ENCODE assay signal across 1 cellular context in genomic region chr17:60390881-60391418, GRCh38.
A peak's percentile ranks its signal among the peaks of the same experiment; 100 is the strongest.
TF ChIP-seq lines count a peak whose summit lies in the region.

No MANE protein-coding gene starts in this region.

TF ChIP-seq in K562, 482 proteins besides CTCF, POLR2A, EP300 and RAD21 (continued from another document):
- TF ChIP-seq, protein P1, sequence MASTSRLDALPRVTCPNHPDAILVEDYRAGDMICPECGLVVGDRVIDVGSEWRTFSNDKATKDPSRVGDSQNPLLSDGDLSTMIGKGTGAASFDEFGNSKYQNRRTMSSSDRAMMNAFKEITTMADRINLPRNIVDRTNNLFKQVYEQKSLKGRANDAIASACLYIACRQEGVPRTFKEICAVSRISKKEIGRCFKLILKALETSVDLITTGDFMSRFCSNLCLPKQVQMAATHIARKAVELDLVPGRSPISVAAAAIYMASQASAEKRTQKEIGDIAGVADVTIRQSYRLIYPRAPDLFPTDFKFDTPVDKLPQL (IDR thresholded peaks at IDR 0.05; ENCODE audit: extremely low read depth, insufficient read length), result no peak
- TF ChIP-seq JUND (IDR thresholded peaks at IDR 0.05; ENCODE audit: borderline replicate concordance, low read depth, low read length), result no peak
- TF ChIP-seq JUND (tag; IDR thresholded peaks at IDR 0.05; ENCODE audit: borderline replicate concordance, low read depth, low read length), result no peak
- TF ChIP-seq, protein P2, sequence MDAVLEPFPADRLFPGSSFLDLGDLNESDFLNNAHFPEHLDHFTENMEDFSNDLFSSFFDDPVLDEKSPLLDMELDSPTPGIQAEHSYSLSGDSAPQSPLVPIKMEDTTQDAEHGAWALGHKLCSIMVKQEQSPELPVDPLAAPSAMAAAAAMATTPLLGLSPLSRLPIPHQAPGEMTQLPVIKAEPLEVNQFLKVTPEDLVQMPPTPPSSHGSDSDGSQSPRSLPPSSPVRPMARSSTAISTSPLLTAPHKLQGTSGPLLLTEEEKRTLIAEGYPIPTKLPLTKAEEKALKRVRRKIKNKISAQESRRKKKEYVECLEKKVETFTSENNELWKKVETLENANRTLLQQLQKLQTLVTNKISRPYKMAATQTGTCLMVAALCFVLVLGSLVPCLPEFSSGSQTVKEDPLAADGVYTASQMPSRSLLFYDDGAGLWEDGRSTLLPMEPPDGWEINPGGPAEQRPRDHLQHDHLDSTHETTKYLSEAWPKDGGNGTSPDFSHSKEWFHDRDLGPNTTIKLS (IDR thresholded peaks at IDR 0.05; ENCODE audit: borderline replicate concordance, low read depth), result 0 out of 2 replicates have a peak, but pooled peaks have one; percentile 27
- no peak for TF ChIP-seq ILF3 (IDR thresholded peaks at IDR 0.05; ENCODE audit: borderline replicate concordance)
- no peak for TF ChIP-seq ATF4 (CRISPR knock-in tag; IDR thresholded peaks at IDR 0.05)
- peak; percentile 10; the same call in 1 of the 2 replicates for TF ChIP-seq SIN3B (IDR thresholded peaks at IDR 0.05; ENCODE audit: low read depth)
- peak; percentile 26; the same call in 1 of the 2 replicates for TF ChIP-seq CTBP1 (IDR thresholded peaks at IDR 0.05; ENCODE audit: borderline replicate concordance)
- peak in 1 of 2 experiments; percentile 44; a peak in 1 of 4 replicates for TF ChIP-seq MLX (CRISPR knock-in tag; conservative IDR thresholded peaks at IDR 0.05)
- TF ChIP-seq ZNF354B (CRISPR knock-in tag; IDR thresholded peaks at IDR 0.05), result no peak
- no peak for TF ChIP-seq ESRRA (IDR thresholded peaks at IDR 0.05; ENCODE audit: borderline replicate concordance, low read depth)
- 0 out of 2 replicates have a peak, but pooled peaks have one; percentile 40 for TF ChIP-seq ZNF592 (IDR thresholded peaks at IDR 0.05)
- TF ChIP-seq ZNF780A (CRISPR knock-in tag; IDR thresholded peaks at IDR 0.05), result no peak
- peak in 1 of 3 experiments; percentile 35; a peak in 1 of 6 replicates for TF ChIP-seq ZBTB11 (CRISPR knock-in tag; IDR thresholded peaks at IDR 0.05)
- TF ChIP-seq, protein P3, sequence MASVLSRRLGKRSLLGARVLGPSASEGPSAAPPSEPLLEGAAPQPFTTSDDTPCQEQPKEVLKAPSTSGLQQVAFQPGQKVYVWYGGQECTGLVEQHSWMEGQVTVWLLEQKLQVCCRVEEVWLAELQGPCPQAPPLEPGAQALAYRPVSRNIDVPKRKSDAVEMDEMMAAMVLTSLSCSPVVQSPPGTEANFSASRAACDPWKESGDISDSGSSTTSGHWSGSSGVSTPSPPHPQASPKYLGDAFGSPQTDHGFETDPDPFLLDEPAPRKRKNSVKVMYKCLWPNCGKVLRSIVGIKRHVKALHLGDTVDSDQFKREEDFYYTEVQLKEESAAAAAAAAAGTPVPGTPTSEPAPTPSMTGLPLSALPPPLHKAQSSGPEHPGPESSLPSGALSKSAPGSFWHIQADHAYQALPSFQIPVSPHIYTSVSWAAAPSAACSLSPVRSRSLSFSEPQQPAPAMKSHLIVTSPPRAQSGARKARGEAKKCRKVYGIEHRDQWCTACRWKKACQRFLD (CRISPR knock-in tag; IDR thresholded peaks at IDR 0.05), result no peak
- TF ChIP-seq POLR2AphosphoS5 (IDR thresholded peaks at IDR 0.05; ENCODE audit: control insufficient read depth, insufficient read depth, low read depth, low read length), result no peak
- TF ChIP-seq ZNF830 (CRISPR knock-in tag; IDR thresholded peaks at IDR 0.05), result no peak
- TF ChIP-seq SIN3A (IDR thresholded peaks at IDR 0.05; ENCODE audit: borderline replicate concordance in 2 of 2, control insufficient read depth in 1 of 2, low read depth in 2 of 2, low read length in 2 of 2), result 0 out of 4 replicates have a peak, but pooled peaks of 1 of the 2 experiments have one; percentile 21
- TF ChIP-seq HDAC2 (IDR thresholded peaks at IDR 0.05), result no peak
- TF ChIP-seq, protein P4, sequence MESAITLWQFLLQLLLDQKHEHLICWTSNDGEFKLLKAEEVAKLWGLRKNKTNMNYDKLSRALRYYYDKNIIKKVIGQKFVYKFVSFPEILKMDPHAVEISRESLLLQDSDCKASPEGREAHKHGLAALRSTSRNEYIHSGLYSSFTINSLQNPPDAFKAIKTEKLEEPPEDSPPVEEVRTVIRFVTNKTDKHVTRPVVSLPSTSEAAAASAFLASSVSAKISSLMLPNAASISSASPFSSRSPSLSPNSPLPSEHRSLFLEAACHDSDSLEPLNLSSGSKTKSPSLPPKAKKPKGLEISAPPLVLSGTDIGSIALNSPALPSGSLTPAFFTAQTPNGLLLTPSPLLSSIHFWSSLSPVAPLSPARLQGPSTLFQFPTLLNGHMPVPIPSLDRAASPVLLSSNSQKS (CRISPR knock-in tag; IDR thresholded peaks at IDR 0.05), result no peak
- TF ChIP-seq, protein P5, sequence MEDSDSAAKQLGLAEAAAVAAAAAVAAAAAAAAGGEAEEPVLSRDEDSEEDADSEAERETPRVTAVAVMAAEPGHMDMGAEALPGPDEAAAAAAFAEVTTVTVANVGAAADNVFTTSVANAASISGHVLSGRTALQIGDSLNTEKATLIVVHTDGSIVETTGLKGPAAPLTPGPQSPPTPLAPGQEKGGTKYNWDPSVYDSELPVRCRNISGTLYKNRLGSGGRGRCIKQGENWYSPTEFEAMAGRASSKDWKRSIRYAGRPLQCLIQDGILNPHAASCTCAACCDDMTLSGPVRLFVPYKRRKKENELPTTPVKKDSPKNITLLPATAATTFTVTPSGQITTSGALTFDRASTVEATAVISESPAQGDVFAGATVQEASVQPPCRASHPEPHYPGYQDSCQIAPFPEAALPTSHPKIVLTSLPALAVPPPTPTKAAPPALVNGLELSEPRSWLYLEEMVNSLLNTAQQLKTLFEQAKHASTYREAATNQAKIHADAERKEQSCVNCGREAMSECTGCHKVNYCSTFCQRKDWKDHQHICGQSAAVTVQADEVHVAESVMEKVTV (CRISPR knock-in tag; IDR thresholded peaks at IDR 0.05), result no peak
- TF ChIP-seq TAF1 (IDR thresholded peaks at IDR 0.05; ENCODE audit: control insufficient read depth, extremely low read depth, insufficient read depth, low read length, severe bottlenecking), result peak; percentile 1
TF ChIP-seq in K562: peak in this region for 12.
